ENCODE assay signal across 21 cellular contexts in genomic region chr1:188949701-188950100, GRCh38.
"Had no signal": no experiment of that assay in that cellular context is flagged by ENCODE, and none has a peak within 500 bp of the region (broad histone marks: within the 10 kb centered on the region; RNA-seq: fewer than 3 reads in every experiment).

No MANE protein-coding gene starts in this region.

- H3K27ac ChIP-seq: left lung, neural progenitor cell, tibial nerve, uterus, VCaP had no signal

- H2AFZ ChIP-seq: neural progenitor cell had no signal

- H3K4me2 ChIP-seq: neural progenitor cell had no signal

- H3K9ac ChIP-seq: neural progenitor cell had no signal

- H3K9me3 ChIP-seq: left lung, mucosa of descending colon, tibial nerve, uterus had no signal

- DNase-seq: activated CD4-positive, alpha-beta T cell treated with anti-CD3 and anti-CD28 coated beads, Interleukin-2, amount 50 U/mL, for 1 hour; activated CD4-positive, CD25-positive, alpha-beta regulatory T cell treated with anti-CD3 and anti-CD28 coated beads, Interleukin-2, amount 50 U/mL, for 72 hours; activated CD8-positive, alpha-beta memory T cell treated with anti-CD3 and anti-CD28 coated beads, Interleukin-2, amount 50 U/mL, for 4 hours; activated effector memory CD4-positive, alpha-beta T cell treated with Interleukin-2 at 50 U/mL for 16 hours; activated naive CD4-positive, alpha-beta T cell treated with anti-CD3 and anti-CD28 coated beads, Interleukin-2, amount 50 U/mL, for 16 hours; activated T-cell treated with anti-CD3 and anti-CD28 coated beads, Interleukin-2, amount 50 U/mL, for 4 hours; effector memory CD8-positive, alpha-beta T cell; foreskin melanocyte; glutamatergic neuron; hypothalamus; kidney; left lung; mammary epithelial cell; mucosa of descending colon; naive B cell; T-helper 1 cell; T-helper 9 cell; uterus had no signal

- H3K27me3 ChIP-seq: left lung, neural progenitor cell, tibial nerve, uterus had no signal

- H3K4me3 ChIP-seq: left lung, mucosa of descending colon, neural progenitor cell, tibial nerve, uterus had no signal

- H3K4me1 ChIP-seq: left lung, neural progenitor cell, tibial nerve, uterus had no signal

- H3K36me3 ChIP-seq: left lung, neural progenitor cell, tibial nerve, uterus had no signal
